Comparison of ENCODE assay signal across 8 cellular contexts in the genomic region with DNA sequence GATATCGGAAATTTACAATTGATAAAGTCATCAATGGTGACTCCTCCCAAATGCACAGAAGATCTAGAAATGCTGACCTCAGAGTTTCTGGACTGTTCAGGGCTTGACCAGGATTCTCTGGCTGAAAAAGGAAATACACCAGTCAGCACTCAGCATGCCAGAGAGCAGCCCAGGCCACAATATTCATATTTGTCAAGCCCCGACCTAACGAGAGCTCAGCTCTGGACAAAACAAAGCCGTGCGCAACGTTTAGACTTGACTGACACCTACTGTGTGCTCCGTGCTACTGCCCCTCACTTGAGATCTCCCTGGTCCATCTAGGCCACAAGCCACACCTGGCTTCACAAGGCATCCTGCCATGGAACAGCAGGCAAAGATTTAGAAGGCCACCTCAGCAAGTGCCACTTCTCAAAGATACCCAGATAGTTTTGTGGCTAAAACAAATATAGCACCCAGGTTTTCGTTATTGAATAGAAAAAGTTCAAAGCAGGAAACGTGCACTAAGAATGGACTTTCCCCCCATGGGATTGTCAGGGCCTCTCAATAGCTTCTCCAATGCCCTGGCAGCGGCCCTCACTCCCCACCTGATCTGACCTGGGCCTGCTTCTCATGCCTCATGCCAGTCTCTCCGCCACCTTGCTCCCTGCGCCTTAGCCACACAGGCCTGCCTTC.
DNase-seq lines count a peak whose midpoint lies in the region; ATAC-seq, FAIRE-seq and TF ChIP-seq lines count a peak whose summit lies in the region.

No MANE protein-coding gene starts in this region.

- TF ChIP-seq POLR2A in A549 (IDR thresholded peaks at IDR 0.05; ENCODE audit: low read length) = no peak
- TF ChIP-seq POLR2A in right lobe of liver (IDR thresholded peaks at IDR 0.05) = no peak

- H3K27me3 Mint-ChIP-seq in activated naive CD8-positive, alpha-beta T cell treated with anti-CD3 and anti-CD28 coated beads for 36 hours = no peaks in the 10 kb centered on the region

- WGBS in A549 (ENCODE audit: missing lambda C conversion rate) = 78% methylated on average over 12 of the region's 12 CpGs
- WGBS in right lobe of liver (ENCODE audit: insufficient coverage, low coverage, low lambda C conversion rate, missing lambda C conversion rate) = 19% methylated on average over 8 of the region's 12 CpGs

- TF ChIP-seq RAD21 in A549 (conservative IDR thresholded peaks at IDR 0.05 in 1 of 2, IDR thresholded peaks at IDR 0.05 in 1 of 2) = 0 out of 5 replicates have a peak, but pooled peaks of 1 of the 2 experiments have one; percentile 22

- H3K9me3 Mint-ChIP-seq in activated naive CD8-positive, alpha-beta T cell treated with anti-CD3 and anti-CD28 coated beads for 36 hours = no peaks in the 10 kb centered on the region

- no peaks in the 10 kb centered on the region for H3K36me3 ChIP-seq in right lobe of liver

- H3K36me3 Mint-ChIP-seq in activated naive CD8-positive, alpha-beta T cell treated with anti-CD3 and anti-CD28 coated beads for 36 hours = peaks cover 76% of the 10 kb centered on the region

- DNase-seq in A549 (ENCODE audit: low read depth in 1 of 2, low spot score in 1 of 2) (peak; percentile 24 to 48), right lobe of liver (peak in 1 of 3 donors; percentile 77), posterior vena cava (ENCODE audit: low spot score) (no peak)
- no peak for DNase-seq in activated naive CD8-positive, alpha-beta T cell treated with anti-CD3 and anti-CD28 coated beads for 36 hours

- no peak overlapping the region for H3K4me2 ChIP-seq in A549

- no peak for TF ChIP-seq EP300 in A549 (IDR thresholded peaks at IDR 0.05)

- H3K9me3 ChIP-seq in A549 (no peaks in the 10 kb centered on the region), right lobe of liver (no peaks in the 10 kb centered on the region)

- H3K4me1 ChIP-seq in A549 (peaks cover 85% of the 10 kb centered on the region), right lobe of liver (peaks cover 2 to 87% (median 32%) of the 10 kb centered on the region in 4 donors)

- FAIRE-seq in A549 (lab: Jason Lieb, UNC) = no peak

- H3K4me1 Mint-ChIP-seq in activated naive CD8-positive, alpha-beta T cell treated with anti-CD3 and anti-CD28 coated beads for 36 hours = peaks cover 87% of the 10 kb centered on the region

- intact Hi-C loops in right lobe of liver (cut with DNase I) (no loop called here), posterior vena cava (cut with DNase I) (no loop called here)

- H3K4me3 ChIP-seq in A549 (no peak overlapping the region), right lobe of liver (no peak overlapping the region)

- H3K27ac Mint-ChIP-seq in activated naive CD8-positive, alpha-beta T cell treated with anti-CD3 and anti-CD28 coated beads for 36 hours = peak overlapping the region; percentile 82

- no peaks in the 10 kb centered on the region for H3K27me3 ChIP-seq in right lobe of liver

- peak overlapping the region; percentile 40 for H3K4me3 Mint-ChIP-seq in activated naive CD8-positive, alpha-beta T cell treated with anti-CD3 and anti-CD28 coated beads for 36 hours

- TF ChIP-seq CTCF in A549 (IDR thresholded peaks at IDR 0.05) (no peak), right lobe of liver (IDR thresholded peaks at IDR 0.05) (peak in 3 of 4 donors; percentile 10 to 31 (median 20))

- POLR2A ChIA-PET in A549 (lab: Yijun Ruan, JAX) = interaction anchor here (0.6 kb wide), 1 partner anchor 13 kb away, joined by 3 read pairs; no protein-coding TSS in a partner anchor

- H3K27ac ChIP-seq in A549 (peak overlapping the region in 1 of 2 experiments; percentile 40; a peak in 3 of 6 replicates), right lobe of liver (peak overlapping the region; percentile 84 to 92 (median 88))

- ATAC-seq in A549 = peak; percentile 44 to 52; a peak in 5 of 6 replicates
- ATAC-seq in GM18867 (IDR thresholded peaks at IDR 0.05; ENCODE audit: unreplicated experiment) = peak; percentile 62
- ATAC-seq in HG03159 (IDR thresholded peaks at IDR 0.05; ENCODE audit: unreplicated experiment) = peak; percentile 39
- peak; percentile 62 to 75 (median 72) for ATAC-seq in right lobe of liver
- no peak for ATAC-seq in HG03342 (IDR thresholded peaks at IDR 0.05; ENCODE audit: unreplicated experiment)
- ATAC-seq in HG02840 (IDR thresholded peaks at IDR 0.05; ENCODE audit: low FRiP score, unreplicated experiment) = no peak

- CTCF ChIA-PET in A549 (lab: Yijun Ruan, JAX) = interaction anchor here (0.5 to 2.7 kb wide), 9 partner anchors 9 to 267 kb away, joined by 3 to 14 read pairs (median 4); no protein-coding TSS in a partner anchor

TF ChIP-seq in A549, 52 proteins besides CTCF, POLR2A, EP300 and RAD21:
- TF ChIP-seq BHLHE40 (IDR thresholded peaks at IDR 0.05; ENCODE audit: low read depth, low read length) = no peak
- TF ChIP-seq MAFK (IDR thresholded peaks at IDR 0.05; ENCODE audit: partially characterized antibody) = peak; percentile 88

Comparison
In these comparisons a context has a peak if more than half of its experiments do, and no peak if none do; other contexts are left out.
1. ATAC-seq: peak in A549 (2 of 2), GM18867 (single experiment), HG03159 (single experiment) and right lobe of liver (4 of 4); none in HG03342 (single experiment) and HG02840 (single experiment).
2. DNase-seq: peak in A549 (2 of 2); none in activated naive CD8-positive, alpha-beta T cell treated with anti-CD3 and anti-CD28 coated beads for 36 hours (single experiment) and posterior vena cava (single experiment).